11 cellular contexts compared by ENCODE assay signal in the genomic region with DNA sequence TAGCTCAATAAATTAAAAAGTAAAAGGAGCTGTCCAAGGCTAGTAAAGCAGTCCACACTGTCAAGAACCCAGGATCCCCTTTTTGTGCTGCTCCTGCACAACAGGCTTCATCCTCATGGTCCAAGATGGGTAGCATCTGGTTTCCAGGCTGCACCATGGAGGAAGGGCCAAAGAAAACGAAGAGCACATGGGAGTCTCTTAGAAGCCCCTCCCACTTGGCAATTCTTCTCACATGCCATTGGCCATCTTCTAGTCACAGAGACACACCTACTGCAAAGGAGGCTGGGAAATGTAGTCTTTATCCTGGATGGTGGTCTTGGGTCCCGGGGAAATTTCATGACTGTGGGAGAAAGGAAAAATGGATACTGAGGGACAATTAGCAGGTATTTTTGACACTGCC. TPM values are rescaled to one million over a fixed set of nuclear protein-coding genes. Genes with fewer than 3 reads are reported as not detected.
DNase-seq lines count a peak whose midpoint lies in the region; ATAC-seq and TF ChIP-seq lines count a peak whose summit lies in the region.
"Had no signal": no experiment of that assay in that cellular context is flagged by ENCODE, and none has a peak within 500 bp of the region (broad histone marks: within the 10 kb centered on the region; RNA-seq: fewer than 3 reads in every experiment).

No MANE protein-coding gene starts in this region.

- ATAC-seq in HG02642 (IDR thresholded peaks at IDR 0.05; ENCODE audit: poor library complexity, unreplicated experiment) (peak; percentile 56), GM18519 (IDR thresholded peaks at IDR 0.05; ENCODE audit: low FRiP score, unreplicated experiment) (no peak), HG03095 (IDR thresholded peaks at IDR 0.05; ENCODE audit: unreplicated experiment) (no peak), GM18870 (IDR thresholded peaks at IDR 0.05; ENCODE audit: unreplicated experiment) (no peak)

- H3K27ac ChIP-seq in SJCRH30 = no peak overlapping the region
- H3K27ac ChIP-seq: upper lobe of left lung had no signal

- H3K4me1 ChIP-seq in SJCRH30 = peaks cover 11% of the 10 kb centered on the region
- H3K4me1 ChIP-seq: upper lobe of left lung had no signal

- TF ChIP-seq CTCF in fibroblast of villous mesenchyme (IDR thresholded peaks at IDR 0.05; ENCODE audit: insufficient read depth, low read depth, low read length) = no peak

- no peaks in the 10 kb centered on the region for H3K27me3 ChIP-seq in SJCRH30
- H3K27me3 ChIP-seq: upper lobe of left lung had no signal

- DNase-seq in Daoy (ENCODE audit: low read depth) (peak; percentile 67), SJCRH30 (peak; percentile 63 to 80), fibroblast of villous mesenchyme (ENCODE audit: low read depth) (peak; percentile 43), dedifferentiated amniotic fluid mesenchymal stem cell (ENCODE audit: extremely low spot score) (no peak)
- DNase-seq: activated CD4-positive, alpha-beta memory T cell treated with anti-CD3 and anti-CD28 coated beads, Interleukin-2, amount 10 ng/mL, durations not matched to agents 7 days and 5 days; NK-92 treated with Interleukin-12 subunit alpha and Interleukin-12 subunit beta, amount 100 ng/mL, for 24 hours; upper lobe of left lung had no signal

- 0 out of 2 replicates have a peak, but pooled peaks cover 3% of the 10 kb centered on the region for H3K9me3 ChIP-seq in SJCRH30 (replicated peaks)
- H3K9me3 ChIP-seq: upper lobe of left lung had no signal

- H3K4me3 ChIP-seq in SJCRH30 (no peak overlapping the region), fibroblast of villous mesenchyme (ENCODE audit: low read depth, low read length) (no peak overlapping the region)
- H3K4me3 ChIP-seq: upper lobe of left lung had no signal

- H3K36me3 ChIP-seq in SJCRH30 = no peaks in the 10 kb centered on the region
- H3K36me3 ChIP-seq: upper lobe of left lung had no signal

RNA-seq across cellular contexts. Expression of a gene that starts 37.8 kb away (rescaled TPM):
- total RNA-seq in Daoy (2014; rRNA removed; shearing (Covaris generic)) = 51.8 and 69.9 TPM in 2 replicates
- 7.2 and 10.0 TPM in 2 replicates for total RNA-seq in SJCRH30 (2014; rRNA removed; shearing (Covaris generic))
- total RNA-seq in fibroblast of villous mesenchyme = 35.4 and 57.0 TPM in 2 replicates

RNA-seq across cellular contexts. Expression of a gene that starts 44.7 kb away (rescaled TPM):
- 23.9 and 43.5 TPM in 2 replicates for total RNA-seq in Daoy (2014; rRNA removed; shearing (Covaris generic))
- 52.2 and 63.4 TPM in 2 replicates for total RNA-seq in SJCRH30 (2014; rRNA removed; shearing (Covaris generic))
- total RNA-seq in fibroblast of villous mesenchyme = 35.4 and 49.0 TPM in 2 replicates
